20 cellular contexts compared by ENCODE assay signal in the genomic region with DNA sequence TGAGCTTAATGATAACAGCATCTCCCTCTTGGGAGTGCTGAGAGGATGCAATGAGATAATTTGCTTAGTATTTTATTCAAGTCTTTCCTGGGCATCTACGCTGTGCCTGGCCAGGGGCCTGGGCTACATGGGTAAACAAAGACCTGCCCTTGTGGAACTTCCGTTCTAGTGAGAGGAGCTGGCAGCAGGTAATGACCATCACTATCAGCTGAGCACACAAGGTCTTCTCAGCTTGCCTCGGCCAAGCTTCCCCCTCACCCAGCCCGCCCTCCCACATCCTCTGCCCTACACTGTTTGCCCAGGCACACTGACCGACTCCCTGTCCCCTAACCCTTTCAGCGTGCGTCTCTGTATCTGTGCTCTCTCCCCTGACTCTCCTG. TPM values are rescaled to one million over a fixed set of nuclear protein-coding genes. Genes with fewer than 3 reads are reported as not detected.
DNase-seq lines count a peak whose midpoint lies in the region; ATAC-seq and TF ChIP-seq lines count a peak whose summit lies in the region.
"Had no signal": no experiment of that assay in that cellular context is flagged by ENCODE, and none has a peak within 500 bp of the region (broad histone marks: within the 10 kb centered on the region; RNA-seq: fewer than 3 reads in every experiment).

No MANE protein-coding gene starts in this region.

- peaks cover 18% of the 10 kb centered on the region for H3K79me1 ChIP-seq in mesenchymal stem cell (replicated peaks; ENCODE audit: low read length, poor library complexity, severe bottlenecking)

- TF ChIP-seq CTCF in CD14-positive monocyte (IDR thresholded peaks at IDR 0.05): no peak
- TF ChIP-seq CTCF in brain (conservative IDR thresholded peaks at IDR 0.05): no peak

- H3K36me3 ChIP-seq in mesenchymal stem cell (ENCODE audit: control insufficient read depth in 1 of 2, insufficient read depth in 2 of 2, low read depth in 1 of 2, low read length in 2 of 2): peaks cover 51 to 64% of the 10 kb centered on the region in 2 experiments

- H3K4ac ChIP-seq in mesenchymal stem cell (ENCODE audit: low read depth in 1 of 2, low read length in 2 of 2): no peak overlapping the region

- no peak overlapping the region for H4K91ac ChIP-seq in mesenchymal stem cell (ENCODE audit: low read length)

- no peak overlapping the region for H3K18ac ChIP-seq in mesenchymal stem cell (ENCODE audit: low read depth in 1 of 2, low read length in 2 of 2)

- intact Hi-C loops in CD14-positive monocyte (cut with micrococcal nuclease): no loop called here

- H3K9me3 Mint-ChIP-seq in CD14-positive monocyte (no peaks in the 10 kb centered on the region), brain (no peaks in the 10 kb centered on the region)
- H3K9me3 Mint-ChIP-seq: activated naive CD4-positive, alpha-beta T cell treated with anti-CD3 and anti-CD28 coated beads, Interleukin-2, amount 10 ng/mL, durations not matched to agents 7 days and 5 days; effector memory CD8-positive, alpha-beta T cell had no signal

- peak overlapping the region in 6 of 7 donors; percentile 23 to 83 (median 72) for H3K27ac Mint-ChIP-seq in CD14-positive monocyte
- peak overlapping the region in 4 of 5 experiments; percentile 13 to 57 (median 42) for H3K27ac Mint-ChIP-seq in brain
- H3K27ac Mint-ChIP-seq: activated naive CD4-positive, alpha-beta T cell treated with anti-CD3 and anti-CD28 coated beads, Interleukin-2, amount 10 ng/mL, durations not matched to agents 7 days and 5 days had no signal

- H3K27me3 ChIP-seq in mesenchymal stem cell (ENCODE audit: control insufficient read depth in 1 of 2, insufficient read depth in 1 of 2, low read length in 2 of 2): no peaks in the 10 kb centered on the region
- H3K27me3 ChIP-seq: left lung, Peyer's patch, suprapubic skin had no signal

- 90% methylated on average over 7 of the region's 7 CpGs for WGBS in mesenchymal stem cell

- H3K4me3 Mint-ChIP-seq in CD14-positive monocyte (no peak overlapping the region), brain (no peak overlapping the region)
- H3K4me3 Mint-ChIP-seq: activated naive CD4-positive, alpha-beta T cell treated with anti-CD3 and anti-CD28 coated beads, Interleukin-2, amount 10 ng/mL, durations not matched to agents 7 days and 5 days; effector memory CD8-positive, alpha-beta T cell had no signal

- H2BK120ac ChIP-seq in mesenchymal stem cell (ENCODE audit: low read depth, low read length): no peak overlapping the region

- H3K4me1 Mint-ChIP-seq in CD14-positive monocyte: peaks cover 65% of the 10 kb centered on the region
- H3K4me1 Mint-ChIP-seq in brain: peaks cover 29% of the 10 kb centered on the region

- H3K4me3 ChIP-seq in mesenchymal stem cell (ENCODE audit: insufficient read depth in 1 of 2, low read depth in 1 of 2, low read length in 2 of 2): no peak overlapping the region
- H3K4me3 ChIP-seq: left lung, Peyer's patch, suprapubic skin had no signal

- no peak overlapping the region for H3K4me2 ChIP-seq in mesenchymal stem cell (ENCODE audit: low read length, poor library complexity, severe bottlenecking)
- H3K4me2 ChIP-seq: SK-N-SH had no signal

- peak overlapping the region; percentile 36 for H3K9ac ChIP-seq in mesenchymal stem cell (ENCODE audit: low read length)
- H3K9ac ChIP-seq: SK-N-SH had no signal

- H2BK12ac ChIP-seq in mesenchymal stem cell (ENCODE audit: low read length in 2 of 2): no peak overlapping the region

- H2AK5ac ChIP-seq in mesenchymal stem cell (ENCODE audit: low read length, severe bottlenecking): no peak overlapping the region

- DNase-seq in CD14-positive monocyte (ENCODE audit: low spot score): no peak
- DNase-seq in NCI-H2029 (lab: John Stamatoyannopoulos, UW): peak; percentile 25
- no peak for DNase-seq in mesenchymal stem cell
- DNase-seq in cerebellar cortex (ENCODE audit: low spot score): no peak
- no peak for DNase-seq in cerebellar nuclear complex (lab: John Stamatoyannopoulos, UW)
- DNase-seq: activated CD4-positive, CD25-positive, alpha-beta regulatory T cell treated with anti-CD3 and anti-CD28 coated beads, Interleukin-2, amount 50 U/mL, for 72 hours; activated naive CD4-positive, alpha-beta T cell treated with anti-CD3 and anti-CD28 coated beads, Interleukin-2, amount 10 ng/mL, durations not matched to agents 7 days and 5 days; activated T-cell treated with anti-CD3 and anti-CD28 coated beads, Interleukin-2, amount 50 U/mL, for 48 hours; C1 segment of cervical spinal cord; effector memory CD8-positive, alpha-beta T cell; Karpas-422; NCI-H1092; occipital lobe; Peyer's patch; SK-N-SH had no signal

- no peak overlapping the region for H2AFZ ChIP-seq in mesenchymal stem cell (ENCODE audit: low read depth, low read length)

- H3K27me3 Mint-ChIP-seq in CD14-positive monocyte (ENCODE audit: low read depth in 3 of 3) (peaks cover 0 to 4% (median 1%) of the 10 kb centered on the region in 3 donors), brain (no peaks in the 10 kb centered on the region)
- H3K27me3 Mint-ChIP-seq: activated naive CD4-positive, alpha-beta T cell treated with anti-CD3 and anti-CD28 coated beads, Interleukin-2, amount 10 ng/mL, durations not matched to agents 7 days and 5 days; effector memory CD8-positive, alpha-beta T cell had no signal

- H2BK15ac ChIP-seq in mesenchymal stem cell (ENCODE audit: low read depth, poor library complexity, severe bottlenecking): no peak overlapping the region

- no peak overlapping the region for H4K8ac ChIP-seq in mesenchymal stem cell (ENCODE audit: low read length)

- peaks cover 60 to 74% of the 10 kb centered on the region in 2 donors for H3K36me3 Mint-ChIP-seq in CD14-positive monocyte
- peaks cover 57% of the 10 kb centered on the region for H3K36me3 Mint-ChIP-seq in brain

- H3K27ac ChIP-seq in mesenchymal stem cell (ENCODE audit: low read length, poor library complexity, severe bottlenecking): no peak overlapping the region
- H3K27ac ChIP-seq: Peyer's patch, suprapubic skin had no signal

- no peak overlapping the region for H2BK5ac ChIP-seq in mesenchymal stem cell (ENCODE audit: low read depth, low read length, poor library complexity, severe bottlenecking)

- ATAC-seq in GM18498 (IDR thresholded peaks at IDR 0.05; ENCODE audit: unreplicated experiment): no peak
- ATAC-seq in GM19455 (IDR thresholded peaks at IDR 0.05; ENCODE audit: unreplicated experiment): no peak
- ATAC-seq: effector memory CD8-positive, alpha-beta T cell; left lung had no signal

- peaks cover 31% of the 10 kb centered on the region for H3K4me1 ChIP-seq in mesenchymal stem cell (ENCODE audit: control insufficient read depth, insufficient read depth, low read depth, low read length)
- H3K4me1 ChIP-seq: Peyer's patch had no signal

- no peaks in the 10 kb centered on the region for H3K9me3 ChIP-seq in mesenchymal stem cell (ENCODE audit: control insufficient read depth, low read length)
- H3K9me3 ChIP-seq: left lung, Peyer's patch, SK-N-SH, suprapubic skin had no signal

- no peak overlapping the region for H3K14ac ChIP-seq in mesenchymal stem cell (ENCODE audit: low read length in 2 of 2)

- H3K23ac ChIP-seq in mesenchymal stem cell (ENCODE audit: low read length in 2 of 2): no peak overlapping the region

RNA-seq across cellular contexts. Expression of gene FKRP, which starts 8.6 kb away (rescaled TPM):
- polyA plus RNA-seq in CD14-positive monocyte: 1 to 10 TPM; 2.1 to 2.7 TPM
- polyA plus RNA-seq in brain (ENCODE audit: insufficient read depth, low read depth, low replicate concordance): 9.0 TPM
- 24.9 TPM for polyA plus RNA-seq in mesenchymal stem cell (2013, experiment 1 of 2)
- 24.4 TPM for polyA plus RNA-seq in mesenchymal stem cell (2013, experiment 2 of 2)

RNA-seq across cellular contexts. Expression of gene STRN4, which starts 9.0 kb away (rescaled TPM):
- 10 to 100 TPM; 37.5 to 48.0 TPM for polyA plus RNA-seq in CD14-positive monocyte
- 104 TPM for polyA plus RNA-seq in brain (ENCODE audit: insufficient read depth, low read depth, low replicate concordance)
- polyA plus RNA-seq in mesenchymal stem cell (2013, experiment 1 of 2): 56.4 TPM
- polyA plus RNA-seq in mesenchymal stem cell (2013, experiment 2 of 2): 56.1 TPM

RNA-seq across cellular contexts. Expression of gene PRKD2, which starts 20.4 kb away (rescaled TPM):
- polyA plus RNA-seq in CD14-positive monocyte (1 to 10 TPM; 6.5 to 8.1 TPM), brain (ENCODE audit: insufficient read depth, low read depth, low replicate concordance) (42.0 TPM)
- polyA plus RNA-seq in mesenchymal stem cell (2013, experiment 1 of 2): 25.9 TPM
- polyA plus RNA-seq in mesenchymal stem cell (2013, experiment 2 of 2): 23.5 TPM

RNA-seq across cellular contexts. Expression of gene SLC1A5, which starts 51.1 kb away (rescaled TPM):
- polyA plus RNA-seq in CD14-positive monocyte: 10 to 100 TPM; 57.3 to 64.9 TPM
- polyA plus RNA-seq in brain (ENCODE audit: insufficient read depth, low read depth, low replicate concordance): 175 TPM
- 164 TPM for polyA plus RNA-seq in mesenchymal stem cell (2013, experiment 1 of 2)
- 163 TPM for polyA plus RNA-seq in mesenchymal stem cell (2013, experiment 2 of 2)
